Comparison of ENCODE assay signal across 2 cellular contexts in the genomic region with DNA sequence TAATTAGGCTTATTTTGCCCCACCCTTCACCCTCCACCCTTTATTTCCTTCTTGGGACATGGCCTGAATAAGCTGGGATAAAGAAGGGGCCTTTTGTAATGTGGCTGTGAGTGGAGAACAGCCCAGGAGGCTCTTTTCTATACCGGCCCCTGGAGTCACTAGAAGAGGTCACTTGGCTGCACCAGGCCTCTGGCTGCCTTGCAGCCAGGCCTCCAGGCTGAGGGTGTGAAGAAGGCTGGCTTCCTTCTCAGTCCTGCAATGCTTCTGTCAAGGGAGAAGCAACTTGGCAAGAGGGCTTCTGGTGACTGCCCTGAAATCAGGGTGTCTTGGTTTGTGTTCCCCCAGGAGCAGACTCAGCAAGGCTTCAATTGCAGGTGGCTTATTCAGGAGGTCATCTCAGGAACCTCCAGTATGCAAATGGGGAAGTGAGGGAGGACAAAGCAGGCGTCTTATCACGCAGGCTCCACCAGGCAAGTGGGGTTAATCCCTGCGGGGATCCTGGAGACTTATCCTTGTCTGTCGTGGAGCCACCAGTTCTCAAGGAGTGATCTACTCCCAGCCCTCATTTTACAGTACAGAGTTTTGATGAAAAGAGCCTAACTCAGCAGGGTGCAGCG.
TF ChIP-seq lines count a peak whose summit lies in the region.

No MANE protein-coding gene starts in this region.

TF ChIP-seq in K562, 482 proteins besides CTCF, POLR2A, EP300 and RAD21:
- no peak for TF ChIP-seq POLR2AphosphoS2 (IDR thresholded peaks at IDR 0.05; ENCODE audit: low read length)
- TF ChIP-seq ZNF780A (CRISPR knock-in tag; IDR thresholded peaks at IDR 0.05), result no peak
- TF ChIP-seq, protein P1, sequence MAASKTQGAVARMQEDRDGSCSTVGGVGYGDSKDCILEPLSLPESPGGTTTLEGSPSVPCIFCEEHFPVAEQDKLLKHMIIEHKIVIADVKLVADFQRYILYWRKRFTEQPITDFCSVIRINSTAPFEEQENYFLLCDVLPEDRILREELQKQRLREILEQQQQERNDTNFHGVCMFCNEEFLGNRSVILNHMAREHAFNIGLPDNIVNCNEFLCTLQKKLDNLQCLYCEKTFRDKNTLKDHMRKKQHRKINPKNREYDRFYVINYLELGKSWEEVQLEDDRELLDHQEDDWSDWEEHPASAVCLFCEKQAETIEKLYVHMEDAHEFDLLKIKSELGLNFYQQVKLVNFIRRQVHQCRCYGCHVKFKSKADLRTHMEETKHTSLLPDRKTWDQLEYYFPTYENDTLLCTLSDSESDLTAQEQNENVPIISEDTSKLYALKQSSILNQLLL (CRISPR knock-in tag; IDR thresholded peaks at IDR 0.05; ENCODE audit: borderline replicate concordance), result no peak
- TF ChIP-seq TCF3 (CRISPR knock-in tag; IDR thresholded peaks at IDR 0.05), result peak; percentile 44
- no peak for TF ChIP-seq SMC3 (conservative IDR thresholded peaks at IDR 0.05; ENCODE audit: insufficient read depth, low read depth, low read length)
- TF ChIP-seq SPI1 (IDR thresholded peaks at IDR 0.05; ENCODE audit: borderline replicate concordance, low read depth, low read length), result peak; percentile 83
- TF ChIP-seq ZNF354B (CRISPR knock-in tag; IDR thresholded peaks at IDR 0.05), result no peak
- TF ChIP-seq PRDM10 (IDR thresholded peaks at IDR 0.05; ENCODE audit: partially characterized antibody), result no peak
- no peak for TF ChIP-seq ATF4 (CRISPR knock-in tag; IDR thresholded peaks at IDR 0.05)
- peak; percentile 35; the same call in 1 of the 2 replicates for TF ChIP-seq CBFA2T3 (IDR thresholded peaks at IDR 0.05)
- peak in 1 of 2 experiments; percentile 19; a peak in 2 of 4 replicates for TF ChIP-seq NRF1 (conservative IDR thresholded peaks at IDR 0.05 in 1 of 2, IDR thresholded peaks at IDR 0.05 in 1 of 2)

TF ChIP-seq in WTC11, 78 proteins besides CTCF, POLR2A, EP300 and RAD21:
- TF ChIP-seq E2F5 (CRISPR knock-in tag; IDR thresholded peaks at IDR 0.05) (no peak), FOXJ3 (CRISPR knock-in tag; IDR thresholded peaks at IDR 0.05; ENCODE audit: borderline replicate concordance) (no peak), NFATC4 (CRISPR knock-in tag; IDR thresholded peaks at IDR 0.05) (no peak), E2F4 (CRISPR knock-in tag; IDR thresholded peaks at IDR 0.05; ENCODE audit: borderline replicate concordance, low read depth) (no peak), ZNF219 (CRISPR knock-in tag; IDR thresholded peaks at IDR 0.05; ENCODE audit: borderline replicate concordance) (no peak), ZNF671 (CRISPR knock-in tag; IDR thresholded peaks at IDR 0.05) (no peak), TEAD4 (CRISPR knock-in tag; IDR thresholded peaks at IDR 0.05) (no peak), FOXK1 (CRISPR knock-in tag; IDR thresholded peaks at IDR 0.05) (no peak)
